ENCODE assay signal across 21 cellular contexts in the genomic region with DNA sequence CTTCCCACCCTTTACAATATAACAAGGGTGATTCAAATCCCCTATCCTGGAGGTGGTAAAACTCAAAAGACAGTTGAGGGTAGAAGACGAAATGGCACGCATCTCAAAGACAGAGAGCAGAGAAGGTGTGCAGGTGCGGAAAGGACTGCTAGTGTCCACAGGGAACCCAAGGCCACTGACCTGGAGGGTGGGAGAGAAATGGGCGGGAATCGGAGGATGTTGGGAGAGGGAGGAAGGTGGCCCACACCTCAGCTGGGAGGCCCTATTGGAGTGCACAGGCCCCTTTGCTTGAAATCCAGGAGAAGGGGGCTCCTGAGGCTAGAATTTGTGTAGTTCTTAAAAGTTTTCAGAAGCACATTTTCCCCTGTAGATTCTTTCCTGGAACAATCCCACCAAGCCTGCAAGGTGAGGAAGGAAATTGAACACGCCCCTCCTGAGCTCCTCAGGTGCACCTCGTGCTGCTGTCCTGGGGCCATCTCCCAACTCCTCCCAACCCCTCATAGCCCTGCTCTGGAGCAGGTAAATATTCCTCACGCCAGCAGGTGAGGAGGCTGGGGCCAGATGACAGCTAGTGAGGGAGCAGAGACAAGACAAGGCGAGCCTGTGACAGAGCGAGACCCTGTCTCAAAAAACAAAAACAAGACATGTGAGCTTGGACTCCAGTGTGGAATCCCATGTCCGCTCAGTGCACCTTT.
DNase-seq lines count a peak whose midpoint lies in the region; ATAC-seq and TF ChIP-seq lines count a peak whose summit lies in the region.
"Had no signal": no experiment of that assay in that cellular context is flagged by ENCODE, and none has a peak within 500 bp of the region (broad histone marks: within the 10 kb centered on the region; RNA-seq: fewer than 3 reads in every experiment).

No MANE protein-coding gene starts in this region.

- DNase-seq in heart right ventricle (no peak), Right ventricle myocardium inferior (ENCODE audit: missing footprints) (no peak), right atrium auricular region (ENCODE audit: low spot score) (no peak), spleen (peak; percentile 45), MV-4-11 (lab: John Stamatoyannopoulos, UW) (no peak), HAP-1 (ENCODE audit: low spot score in 2 of 2) (no peak)
- DNase-seq in activated effector memory CD4-positive, alpha-beta T cell treated with Interleukin-2 at 50 U/mL for 16 hours, result no peak
- DNase-seq: Calu3; CD8-positive, alpha-beta memory T cell; DMS153; GOT3; NCI-H1105 treated with DMSO at 0.1 percent for 48 hours; NCI-H1694; NCI-H2081 treated with DMSO at 0.1 percent for 48 hours; NCI-H2171 treated with DMSO at 0.1 percent for 48 hours; NCI-H446; NCI-H526; OCI-M1 had no signal

- TF ChIP-seq POLR2A in spleen (IDR thresholded peaks at IDR 0.05), result no peak

- H3K27me3 ChIP-seq in heart right ventricle (no peaks in the 10 kb centered on the region), right atrium auricular region (no peaks in the 10 kb centered on the region), spleen (replicated peaks in 1 of 7) (no peaks in the 10 kb centered on the region), HAP-1 (ENCODE audit: low read depth) (peaks cover 2% of the 10 kb centered on the region; the same call in 1 of the 2 replicates)

- 96 to 98% methylated on average over 11 of the region's 11 CpGs for WGBS in heart right ventricle, 2 donors
- WGBS in spleen, 5 donors, result 91 to 96% (median 92%) methylated on average over 11 of the region's 11 CpGs

- intact Hi-C loops in heart right ventricle (cut with DNase I), result loop anchor here in 1 of 10 donors (5.0 kb wide), 1 partner anchor 56 kb away; no protein-coding TSS in a partner anchor
- intact Hi-C loops in Right ventricle myocardium inferior (cut with DNase I), result no loop called here
- intact Hi-C loops in spleen (cut with DNase I; ENCODE audit: low total_unique reads), result no loop called here

- H3K4me1 ChIP-seq in heart right ventricle (peaks cover 47 to 80% (median 67%) of the 10 kb centered on the region in 9 donors), right atrium auricular region (peaks cover 0 to 78% of the 10 kb centered on the region in 2 donors), spleen (peaks cover 0 to 15% (median 6%) of the 10 kb centered on the region in 6 donors), HAP-1 (no peaks in the 10 kb centered on the region)

- peak overlapping the region in 9 of 10 donors; percentile 71 to 93 (median 91) for H3K27ac ChIP-seq in heart right ventricle
- peak overlapping the region; percentile 86 to 98 for H3K27ac ChIP-seq in right atrium auricular region
- peak overlapping the region in 1 of 8 donors; percentile 73 for H3K27ac ChIP-seq in spleen
- H3K27ac ChIP-seq: C4-2B, KMS-11 had no signal

- H3K4me3 ChIP-seq in heart right ventricle, result no peak overlapping the region
- H3K4me3 ChIP-seq in right atrium auricular region, result no peak overlapping the region
- no peak overlapping the region for H3K4me3 ChIP-seq in spleen
- H3K4me3 ChIP-seq in HAP-1, result no peak overlapping the region

- H3K9me3 ChIP-seq in heart right ventricle (peaks cover 0 to 3% (median 0%) of the 10 kb centered on the region in 11 donors), right atrium auricular region (no peaks in the 10 kb centered on the region), spleen (no peaks in the 10 kb centered on the region), HAP-1 (no peaks in the 10 kb centered on the region)

- no peak for TF ChIP-seq CTCF in heart right ventricle (IDR thresholded peaks at IDR 0.05)
- TF ChIP-seq CTCF in right atrium auricular region (IDR thresholded peaks at IDR 0.05), result no peak
- TF ChIP-seq CTCF in spleen (IDR thresholded peaks at IDR 0.05 in 8 of 11, conservative IDR thresholded peaks at IDR 0.05 in 3 of 11), result no peak

- in situ Hi-C loops in HAP-1 (cut with MboI; ENCODE audit: low sequenced_read_pairs), result no loop called here

- H3K36me3 ChIP-seq in heart right ventricle (no peaks in the 10 kb centered on the region), right atrium auricular region (no peaks in the 10 kb centered on the region), spleen (no peaks in the 10 kb centered on the region), HAP-1 (replicated peaks) (no peaks in the 10 kb centered on the region)

- no peak for ATAC-seq in heart right ventricle
- ATAC-seq in Right ventricle myocardium inferior, result no peak
- ATAC-seq: HCT116 had no signal
